20 cellular contexts compared by ENCODE assay signal in the genomic region with DNA sequence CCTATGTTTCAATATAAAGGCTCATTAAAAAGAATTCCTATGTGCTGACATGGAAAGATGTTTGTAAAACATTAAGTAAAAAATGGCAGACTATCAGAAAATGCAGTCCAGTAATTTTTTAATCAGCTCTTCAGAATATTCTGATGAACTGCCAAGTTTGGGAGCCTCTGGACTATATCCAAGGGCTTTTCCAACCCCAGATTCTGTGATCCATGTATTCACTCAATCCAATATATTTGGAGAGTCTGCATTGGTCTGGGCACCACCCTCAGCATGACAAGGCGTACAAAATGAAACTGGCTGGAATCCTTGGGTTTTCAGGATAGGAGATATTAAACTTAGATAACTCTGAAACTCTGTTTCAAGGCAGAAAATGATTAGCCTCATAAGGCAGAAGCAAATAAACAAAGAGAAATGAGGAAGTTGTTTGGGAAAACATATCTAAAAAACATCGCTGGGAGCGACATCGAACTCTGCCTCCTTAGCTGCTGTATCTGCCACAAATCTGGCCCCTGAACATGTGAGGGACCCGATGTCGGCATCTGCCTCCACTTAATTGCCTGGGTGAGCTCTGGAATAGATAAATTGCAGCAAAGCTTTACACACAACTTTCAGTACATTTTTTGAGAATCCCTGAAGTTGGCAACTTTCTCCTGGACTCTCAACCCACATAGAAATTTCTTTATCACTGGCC. TPM values are rescaled to one million over a fixed set of nuclear protein-coding genes. Genes with fewer than 3 reads are reported as not detected.
A peak's percentile ranks its signal among the peaks of the same experiment; 100 is the strongest.
DNase-seq lines count a peak whose midpoint lies in the region; ATAC-seq and TF ChIP-seq lines count a peak whose summit lies in the region.
"Had no signal": no experiment of that assay in that cellular context is flagged by ENCODE, and none has a peak within 500 bp of the region (broad histone marks: within the 10 kb centered on the region; RNA-seq: fewer than 3 reads in every experiment).

No MANE protein-coding gene starts in this region.

- CTCF ChIA-PET in HEK293 (lab: Yijun Ruan, JAX) = interaction anchor here (0.6 to 1.5 kb wide), 2 partner anchors 101 to 257 kb away, joined by 4 to 7 read pairs; no protein-coding TSS in a partner anchor

- no peaks in the 10 kb centered on the region for H3K27me3 ChIP-seq in suprapubic skin
- H3K27me3 ChIP-seq: right atrium auricular region, uterus had no signal

- H3K9me3 ChIP-seq in HEK293 (ENCODE audit: control insufficient read depth, insufficient read depth, low read depth, low read length) = no peaks in the 10 kb centered on the region
- no peaks in the 10 kb centered on the region for H3K9me3 ChIP-seq in suprapubic skin
- H3K9me3 ChIP-seq: right atrium auricular region, uterus had no signal

- TF ChIP-seq EP300 in suprapubic skin (IDR thresholded peaks at IDR 0.05) = no peak

- no peak for TF ChIP-seq POLR2A in suprapubic skin (IDR thresholded peaks at IDR 0.05)

- peak; percentile 32 for DNase-seq in fibroblast of villous mesenchyme (ENCODE audit: low read depth)
- no peak for DNase-seq in suprapubic skin (ENCODE audit: low spot score in 2 of 2)
- no peak for DNase-seq in effector memory CD8-positive, alpha-beta T cell
- no peak for DNase-seq in HuH-7 (ENCODE audit: low spot score)
- DNase-seq in NCI-H2081 treated with DMSO at 0.1 percent for 48 hours (lab: John Stamatoyannopoulos, UW) = no peak
- DNase-seq: activated CD4-positive, alpha-beta T cell treated with anti-CD3 and anti-CD28 coated beads, Interleukin-2, amount 50 U/mL, for 48 hours; amygdala; kidney glomerular epithelial cell; naive thymus-derived CD4-positive, alpha-beta T cell; NCI-H146; NCI-H526 treated with DMSO at 0.1 percent for 48 hours; stimulated activated naive B cell treated with anti-CD40 and anti-IgM and Interleukin-4, amounts not matched to agents 10 μg/mL and 1 μg/mL and 100 μg/mL, for 72 hours; uterus had no signal

- no peak for ATAC-seq in effector memory CD8-positive, alpha-beta T cell (replicated peaks)
- ATAC-seq: HepG2; naive thymus-derived CD4-positive, alpha-beta T cell; stimulated activated naive B cell treated with anti-CD40 and anti-IgM and Interleukin-4, amounts not matched to agents 10 μg/mL and 1 μg/mL and 100 μg/mL, for 72 hours had no signal

- H3K4me3 Mint-ChIP-seq in effector memory CD8-positive, alpha-beta T cell = no peak overlapping the region
- H3K4me3 Mint-ChIP-seq: dendritic cell treated with granulocyte-macrophage colony-stimulating factor and Interleukin-4, amounts not matched to agents 40 ng/mL and 50 ng/mL, for 4 days; naive thymus-derived CD4-positive, alpha-beta T cell; stimulated activated naive B cell treated with anti-CD40 and anti-IgM and Interleukin-4, amounts not matched to agents 10 μg/mL and 1 μg/mL and 100 μg/mL, for 72 hours had no signal

- TF ChIP-seq CTCF in HEK293 (tag by site-specific recombination; IDR thresholded peaks at IDR 0.05) = no peak
- no peak for TF ChIP-seq CTCF in WI38 (IDR thresholded peaks at IDR 0.05; ENCODE audit: low read depth, low read length)
- TF ChIP-seq CTCF in fibroblast of villous mesenchyme (IDR thresholded peaks at IDR 0.05; ENCODE audit: insufficient read depth, low read depth, low read length) = no peak
- TF ChIP-seq CTCF in suprapubic skin (IDR thresholded peaks at IDR 0.05) = no peak

- no peak overlapping the region for H3K27ac Mint-ChIP-seq in effector memory CD8-positive, alpha-beta T cell
- H3K27ac Mint-ChIP-seq: dendritic cell treated with granulocyte-macrophage colony-stimulating factor and Interleukin-4, amounts not matched to agents 40 ng/mL and 50 ng/mL, for 4 days; stimulated activated naive B cell treated with anti-CD40 and anti-IgM and Interleukin-4, amounts not matched to agents 10 μg/mL and 1 μg/mL and 100 μg/mL, for 72 hours had no signal

- WGBS in suprapubic skin = 37% methylated on average over 6 of the region's 6 CpGs

- H3K36me3 Mint-ChIP-seq in effector memory CD8-positive, alpha-beta T cell (ENCODE audit: insufficient read depth) = no peaks in the 10 kb centered on the region
- H3K36me3 Mint-ChIP-seq: naive thymus-derived CD4-positive, alpha-beta T cell; stimulated activated naive B cell treated with anti-CD40 and anti-IgM and Interleukin-4, amounts not matched to agents 10 μg/mL and 1 μg/mL and 100 μg/mL, for 72 hours had no signal

- H3K27ac ChIP-seq in HEK293 (ENCODE audit: extremely low read depth, low read depth, low read length) = no peak overlapping the region
- no peak overlapping the region for H3K27ac ChIP-seq in suprapubic skin
- H3K27ac ChIP-seq: right atrium auricular region, uterus had no signal

- H3K4me1 ChIP-seq in HEK293 (ENCODE audit: control insufficient read depth, insufficient read depth, low read length) (no peaks in the 10 kb centered on the region), suprapubic skin (peaks cover 2% of the 10 kb centered on the region)
- H3K4me1 ChIP-seq: uterus had no signal

- no peaks in the 10 kb centered on the region for H3K4me1 Mint-ChIP-seq in effector memory CD8-positive, alpha-beta T cell (ENCODE audit: low read depth in 2 of 2)
- H3K4me1 Mint-ChIP-seq: stimulated activated naive B cell treated with anti-CD40 and anti-IgM and Interleukin-4, amounts not matched to agents 10 μg/mL and 1 μg/mL and 100 μg/mL, for 72 hours had no signal

- POLR2A ChIA-PET in HEK293 (lab: Yijun Ruan, JAX) = no interaction called here

- H3K9me3 Mint-ChIP-seq in effector memory CD8-positive, alpha-beta T cell = no peaks in the 10 kb centered on the region
- H3K9me3 Mint-ChIP-seq: dendritic cell treated with granulocyte-macrophage colony-stimulating factor and Interleukin-4, amounts not matched to agents 40 ng/mL and 50 ng/mL, for 4 days; stimulated activated naive B cell treated with anti-CD40 and anti-IgM and Interleukin-4, amounts not matched to agents 10 μg/mL and 1 μg/mL and 100 μg/mL, for 72 hours had no signal

- H3K36me3 ChIP-seq in HEK293 (ENCODE audit: control insufficient read depth in 2 of 2, insufficient read depth in 1 of 2, low read length in 2 of 2) (no peaks in the 10 kb centered on the region), suprapubic skin (no peaks in the 10 kb centered on the region)
- H3K36me3 ChIP-seq: right atrium auricular region, uterus had no signal

- H3K27me3 Mint-ChIP-seq in effector memory CD8-positive, alpha-beta T cell = peaks cover 21 to 39% of the 10 kb centered on the region in 2 donors

- no peak overlapping the region for H3K4me3 ChIP-seq in HEK293 (ENCODE audit: low read depth, low read length)
- H3K4me3 ChIP-seq in WI38 (ENCODE audit: low read depth, low read length) = peak overlapping the region; percentile 29
- H3K4me3 ChIP-seq in fibroblast of villous mesenchyme (ENCODE audit: low read depth, low read length) = peak overlapping the region; percentile 40
- H3K4me3 ChIP-seq in suprapubic skin = peak overlapping the region; percentile 15
- H3K4me3 ChIP-seq: uterus had no signal

TF ChIP-seq in HEK293, 187 proteins besides CTCF, POLR2A, EP300 and RAD21:
- TF ChIP-seq ZNF324 (tag by site-specific recombination; IDR thresholded peaks at IDR 0.05) = no peak
- TF ChIP-seq ZNF24 (tag by site-specific recombination; IDR thresholded peaks at IDR 0.05) = no peak
- TF ChIP-seq ZNF155 (tag by site-specific recombination; IDR thresholded peaks at IDR 0.05) = no peak
- TF ChIP-seq KLF10 (tag by site-specific recombination; IDR thresholded peaks at IDR 0.05) = no peak
- no peak for TF ChIP-seq PRDM6 (tag by site-specific recombination; IDR thresholded peaks at IDR 0.05)
- TF ChIP-seq ZNF707 (tag by site-specific recombination; IDR thresholded peaks at IDR 0.05) = no peak
- TF ChIP-seq OVOL3 (tag by site-specific recombination; IDR thresholded peaks at IDR 0.05) = no peak
- 0 out of 2 replicates have a peak, but pooled peaks have one; percentile 17 for TF ChIP-seq ZBTB17 (tag by site-specific recombination; IDR thresholded peaks at IDR 0.05)

RNA-seq across cellular contexts. Expression of gene PDE6A, which starts 14.4 kb away (rescaled TPM):
- total RNA-seq in fibroblast of villous mesenchyme = under 0.01 TPM in 1 of 2 replicates, not detected in the other
- 1 to 10 TPM in 3 of 4 donors, under 1 TPM in 1; 0.17 to 2.9 (median 1.3) TPM for total RNA-seq in suprapubic skin
- total RNA-seq: glomerular endothelial cell; HepG2; naive thymus-derived CD4-positive, alpha-beta T cell; T-helper 2 cell treated with Interferon-gamma antibody and Interleukin-4, amounts not matched to agents 100 ng/mL and 5 ng/mL, for 36 hours had no signal

RNA-seq across cellular contexts. Expression of gene SLC26A2, which starts 30.4 kb away (rescaled TPM):
- total RNA-seq in fibroblast of villous mesenchyme (16.4 and 21.6 TPM in 2 replicates), suprapubic skin (10 to 100 TPM; 29.9 to 62.2 (median 46.0) TPM)
